Comparison of ENCODE assay signal across 28 cellular contexts in the genomic region with DNA sequence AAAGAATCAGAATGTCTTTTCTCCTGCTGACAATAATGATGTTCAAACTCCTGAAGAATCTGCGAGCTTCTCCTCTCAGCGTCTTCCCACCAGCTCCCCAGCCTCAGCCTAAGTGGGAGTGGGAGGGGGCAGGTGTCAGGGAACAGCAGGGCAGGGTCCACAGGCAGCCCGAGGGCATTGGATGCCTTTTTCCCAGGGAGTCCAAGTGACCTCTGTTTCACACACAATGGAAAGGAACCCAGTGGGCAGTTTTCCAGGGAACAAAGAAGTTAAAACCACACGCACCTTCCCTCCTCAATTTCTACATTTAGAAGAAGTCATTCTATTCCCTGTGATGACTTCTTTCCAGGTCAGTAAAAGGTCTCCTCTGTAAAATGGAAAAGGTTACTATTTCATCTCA.
"Had no signal": no experiment of that assay in that cellular context is flagged by ENCODE, and none has a peak within 500 bp of the region (broad histone marks: within the 10 kb centered on the region; RNA-seq: fewer than 3 reads in every experiment).

No MANE protein-coding gene starts in this region.

- H3K9me3 Mint-ChIP-seq: activated CD4-positive, alpha-beta T cell treated with anti-CD3 and anti-CD28 coated beads, Interleukin-2, amount 10 ng/mL, durations not matched to agents 24 days and 14 days; activated naive CD4-positive, alpha-beta T cell treated with anti-CD3 and anti-CD28 coated beads, Interleukin-2, amount 50 U/mL, for 24 hours; activated T-helper 1 cell treated with anti-CD3 and anti-CD28 coated beads, Interleukin-12 subunit alpha, Interleukin-12 subunit beta, Interleukin-2, Interleukin-4 antibody, amounts not matched to agents 30 ng/mL and 10 ng/mL and 1 ng/mL, durations not matched to agents 14 hours and 24 hours and 36 hours; activated T-helper 2 cell treated with anti-CD3 and anti-CD28 coated beads, Interferon-gamma antibody, Interleukin-2, Interleukin-4, amounts not matched to agents 10 μg/mL and 5 μg/mL and 100 μg/mL, durations not matched to agents 14 hours and 24 hours and 36 hours had no signal

- H3K4me1 ChIP-seq: adrenal gland, body of pancreas had no signal

- DNase-seq: activated CD4-positive, alpha-beta memory T cell treated with anti-CD3 and anti-CD28 coated beads for 36 hours; activated CD4-positive, alpha-beta T cell treated with anti-CD3 and anti-CD28 coated beads for 36 hours; activated CD4-positive, alpha-beta T cell treated with anti-CD3 and anti-CD28 coated beads, Interleukin-2, amount 10 ng/mL, durations not matched to agents 24 days and 14 days; activated CD4-positive, CD25-positive, alpha-beta regulatory T cell; activated CD4-positive, CD25-positive, alpha-beta regulatory T cell treated with anti-CD3 and anti-CD28 coated beads, Interleukin-2, amount 50 U/mL, for 72 hours; activated CD8-positive, alpha-beta memory T cell treated with anti-CD3 and anti-CD28 coated beads, Interleukin-2, amount 10 ng/mL, durations not matched to agents 7 days and 5 days; activated CD8-positive, alpha-beta memory T cell treated with anti-CD3 and anti-CD28 coated beads, Interleukin-2, amount 50 U/mL, for 4 hours; activated CD8-positive, alpha-beta T cell treated with anti-CD3 and anti-CD28 coated beads, Interleukin-2, amount 10 ng/mL, durations not matched to agents 7 days and 5 days; activated effector memory CD4-positive, alpha-beta T cell treated with anti-CD3 and anti-CD28 coated beads, Interleukin-2, amount 50 U/mL, for 16 hours; activated naive CD4-positive, alpha-beta T cell treated with anti-CD3 and anti-CD28 coated beads for 36 hours; activated naive CD8-positive, alpha-beta T cell treated with anti-CD3 and anti-CD28 coated beads for 36 hours; activated naive CD8-positive, alpha-beta T cell treated with anti-CD3 and anti-CD28 coated beads, Interleukin-2, amount 50 U/mL, for 24 hours; activated T-cell treated with anti-CD3 and anti-CD28 coated beads, Interleukin-2, amount 50 U/mL, for 1 hour; activated T-cell treated with anti-CD3 and anti-CD28 coated beads, Interleukin-2, amount 50 U/mL, for 48 hours; adrenal gland; amygdala; aorta; body of pancreas; caudate nucleus; cortex of kidney; effector CD8-positive, alpha-beta T cell; foreskin fibroblast; T-helper 2 cell had no signal

- H3K27ac Mint-ChIP-seq: activated CD4-positive, alpha-beta memory T cell treated with anti-CD3 and anti-CD28 coated beads for 36 hours; activated CD4-positive, alpha-beta T cell treated with anti-CD3 and anti-CD28 coated beads for 36 hours; activated CD4-positive, alpha-beta T cell treated with anti-CD3 and anti-CD28 coated beads, Interleukin-2, amount 10 ng/mL, durations not matched to agents 24 days and 14 days; activated CD8-positive, alpha-beta memory T cell treated with anti-CD3 and anti-CD28 coated beads, Interleukin-2, amount 10 ng/mL, durations not matched to agents 7 days and 5 days; activated CD8-positive, alpha-beta T cell treated with anti-CD3 and anti-CD28 coated beads, Interleukin-2, amount 10 ng/mL, durations not matched to agents 7 days and 5 days; activated naive CD4-positive, alpha-beta T cell treated with anti-CD3 and anti-CD28 coated beads for 36 hours; activated naive CD4-positive, alpha-beta T cell treated with anti-CD3 and anti-CD28 coated beads, Interleukin-2, amount 50 U/mL, for 24 hours; activated naive CD8-positive, alpha-beta T cell treated with anti-CD3 and anti-CD28 coated beads for 36 hours; activated naive CD8-positive, alpha-beta T cell treated with anti-CD3 and anti-CD28 coated beads, Interleukin-2, amount 50 U/mL, for 24 hours; activated T-helper 1 cell treated with anti-CD3 and anti-CD28 coated beads, Interleukin-12 subunit alpha, Interleukin-12 subunit beta, Interleukin-2, Interleukin-4 antibody, amounts not matched to agents 30 ng/mL and 10 ng/mL and 1 ng/mL, durations not matched to agents 14 hours and 24 hours and 36 hours; activated T-helper 2 cell treated with anti-CD3 and anti-CD28 coated beads, Interferon-gamma antibody, Interleukin-2, Interleukin-4, amounts not matched to agents 10 μg/mL and 5 μg/mL and 100 μg/mL, durations not matched to agents 14 hours and 24 hours and 36 hours had no signal

- H3K27me3 ChIP-seq: adrenal gland, body of pancreas had no signal

- H3K9me3 ChIP-seq: adrenal gland, body of pancreas had no signal

- ATAC-seq: activated CD4-positive, alpha-beta T cell treated with anti-CD3 and anti-CD28 coated beads for 36 hours; activated CD8-positive, alpha-beta memory T cell treated with anti-CD3 and anti-CD28 coated beads, Interleukin-2, amount 10 ng/mL, durations not matched to agents 7 days and 5 days; activated CD8-positive, alpha-beta T cell treated with anti-CD3 and anti-CD28 coated beads, Interleukin-2, amount 10 ng/mL, durations not matched to agents 7 days and 5 days; activated naive CD8-positive, alpha-beta T cell treated with anti-CD3 and anti-CD28 coated beads, Interleukin-2, amount 50 U/mL, for 24 hours; body of pancreas; esophagus mucosa had no signal

- H3K36me3 Mint-ChIP-seq: activated CD8-positive, alpha-beta memory T cell treated with anti-CD3 and anti-CD28 coated beads, Interleukin-2, amount 10 ng/mL, durations not matched to agents 7 days and 5 days; activated naive CD4-positive, alpha-beta T cell treated with anti-CD3 and anti-CD28 coated beads, Interleukin-2, amount 50 U/mL, for 24 hours; activated naive CD8-positive, alpha-beta T cell treated with anti-CD3 and anti-CD28 coated beads for 36 hours had no signal

- H3K27ac ChIP-seq: adrenal gland, body of pancreas, epithelial cell of prostate had no signal

- H3K36me3 ChIP-seq: adrenal gland had no signal

- H3K27me3 Mint-ChIP-seq: activated CD4-positive, alpha-beta memory T cell treated with anti-CD3 and anti-CD28 coated beads for 36 hours; activated CD4-positive, alpha-beta T cell treated with anti-CD3 and anti-CD28 coated beads for 36 hours; activated CD4-positive, alpha-beta T cell treated with anti-CD3 and anti-CD28 coated beads, Interleukin-2, amount 10 ng/mL, durations not matched to agents 24 days and 14 days; activated CD8-positive, alpha-beta memory T cell treated with anti-CD3 and anti-CD28 coated beads, Interleukin-2, amount 10 ng/mL, durations not matched to agents 7 days and 5 days; activated naive CD4-positive, alpha-beta T cell treated with anti-CD3 and anti-CD28 coated beads, Interleukin-2, amount 50 U/mL, for 24 hours; activated naive CD8-positive, alpha-beta T cell treated with anti-CD3 and anti-CD28 coated beads for 36 hours had no signal

- H3K4me3 ChIP-seq: adrenal gland, body of pancreas had no signal

- H3K4me3 Mint-ChIP-seq: activated CD4-positive, alpha-beta memory T cell treated with anti-CD3 and anti-CD28 coated beads for 36 hours; activated CD4-positive, alpha-beta T cell treated with anti-CD3 and anti-CD28 coated beads for 36 hours; activated CD4-positive, alpha-beta T cell treated with anti-CD3 and anti-CD28 coated beads, Interleukin-2, amount 10 ng/mL, durations not matched to agents 24 days and 14 days; activated CD8-positive, alpha-beta memory T cell treated with anti-CD3 and anti-CD28 coated beads, Interleukin-2, amount 10 ng/mL, durations not matched to agents 7 days and 5 days; activated CD8-positive, alpha-beta T cell treated with anti-CD3 and anti-CD28 coated beads, Interleukin-2, amount 10 ng/mL, durations not matched to agents 7 days and 5 days; activated naive CD4-positive, alpha-beta T cell treated with anti-CD3 and anti-CD28 coated beads for 36 hours; activated naive CD4-positive, alpha-beta T cell treated with anti-CD3 and anti-CD28 coated beads, Interleukin-2, amount 50 U/mL, for 24 hours; activated naive CD8-positive, alpha-beta T cell treated with anti-CD3 and anti-CD28 coated beads for 36 hours; activated naive CD8-positive, alpha-beta T cell treated with anti-CD3 and anti-CD28 coated beads, Interleukin-2, amount 50 U/mL, for 24 hours; activated T-helper 1 cell treated with anti-CD3 and anti-CD28 coated beads, Interleukin-12 subunit alpha, Interleukin-12 subunit beta, Interleukin-2, Interleukin-4 antibody, amounts not matched to agents 30 ng/mL and 10 ng/mL and 1 ng/mL, durations not matched to agents 14 hours and 24 hours and 36 hours had no signal

- H3K4me1 Mint-ChIP-seq: activated CD4-positive, alpha-beta T cell treated with anti-CD3 and anti-CD28 coated beads for 36 hours; activated CD4-positive, alpha-beta T cell treated with anti-CD3 and anti-CD28 coated beads, Interleukin-2, amount 10 ng/mL, durations not matched to agents 24 days and 14 days; activated CD8-positive, alpha-beta memory T cell treated with anti-CD3 and anti-CD28 coated beads, Interleukin-2, amount 10 ng/mL, durations not matched to agents 7 days and 5 days; activated naive CD4-positive, alpha-beta T cell treated with anti-CD3 and anti-CD28 coated beads, Interleukin-2, amount 50 U/mL, for 24 hours; activated naive CD8-positive, alpha-beta T cell treated with anti-CD3 and anti-CD28 coated beads for 36 hours; activated naive CD8-positive, alpha-beta T cell treated with anti-CD3 and anti-CD28 coated beads, Interleukin-2, amount 50 U/mL, for 24 hours had no signal
